ENCODE assay signal across 22 cellular contexts in genomic region chr12:68608191-68608590, GRCh38. TPM values are rescaled to one million over a fixed set of nuclear protein-coding genes. Genes with fewer than 3 reads are reported as not detected.
DNase-seq lines count a peak whose midpoint lies in the region; ATAC-seq and TF ChIP-seq lines count a peak whose summit lies in the region.
"Had no signal": no experiment of that assay in that cellular context is flagged by ENCODE, and none has a peak within 500 bp of the region (broad histone marks: within the 10 kb centered on the region; RNA-seq: fewer than 3 reads in every experiment).

No MANE protein-coding gene starts in this region.

- CTCF ChIA-PET in CD4-positive, alpha-beta memory T cell (lab: Charles Lee; ENCODE audit: partially characterized antibody) = interaction anchor here (1.3 kb wide), 1 partner anchor 70 kb away, joined by 4 read pairs; no protein-coding TSS in a partner anchor

- DNase-seq in CD4-positive, alpha-beta memory T cell = no peak
- DNase-seq in neural crest cell (ENCODE audit: low read depth, low spot score) = no peak
- no peak for DNase-seq in AG08395 (ENCODE audit: low spot score)
- DNase-seq in activated CD8-positive, alpha-beta memory T cell treated with anti-CD3 and anti-CD28 coated beads, Interleukin-2, amount 50 U/mL, for 48 hours = no peak
- DNase-seq: activated CD4-positive, alpha-beta T cell treated with anti-CD3 and anti-CD28 coated beads, Interleukin-2, amount 50 U/mL, for 1 hour; activated naive CD4-positive, alpha-beta T cell; activated T-cell treated with anti-CD3 and anti-CD28 coated beads for 4 hours; EL; foreskin melanocyte; hypothalamus; kidney; NCI-H1436 treated with DMSO at 0.1 percent for 48 hours; OCI-M1; SHP77; T-helper 1 cell; tibial artery had no signal

- TF ChIP-seq CTCF in brain (conservative IDR thresholded peaks at IDR 0.05) = no peak
- no peak for TF ChIP-seq CTCF in neural crest cell (conservative IDR thresholded peaks at IDR 0.05)

- H3K4me3 Mint-ChIP-seq in CD4-positive, alpha-beta memory T cell = peak overlapping the region in 3 of 8 donors; percentile 14 to 63 (median 15)
- H3K4me3 Mint-ChIP-seq in IgD-negative memory B cell = peak overlapping the region in 1 of 4 donors; percentile 77
- H3K4me3 Mint-ChIP-seq in brain = peak overlapping the region in 3 of 5 experiments; percentile 7 to 80 (median 26)
- H3K4me3 Mint-ChIP-seq in neural crest cell = peak overlapping the region; percentile 65
- H3K4me3 Mint-ChIP-seq: stimulated activated effector memory CD8-positive, alpha-beta T cell treated with anti-CD3 and anti-CD28 coated beads, Interleukin-12 subunit alpha, Interleukin-12 subunit beta, amount 100 ng/mL, for 72 hours had no signal

- H3K9me3 ChIP-seq in CD4-positive, alpha-beta memory T cell (ENCODE audit: control insufficient read depth in 1 of 2, low read length in 2 of 2) = no peaks in the 10 kb centered on the region
- H3K9me3 ChIP-seq: ascending aorta, tibial artery had no signal

- no peak overlapping the region for H3K4me3 ChIP-seq in CD4-positive, alpha-beta memory T cell (ENCODE audit: low read length in 2 of 2)
- H3K4me3 ChIP-seq: ascending aorta, lung, tibial artery had no signal

- peaks cover 0 to 25% of the 10 kb centered on the region in 2 donors for H3K36me3 Mint-ChIP-seq in CD4-positive, alpha-beta memory T cell
- H3K36me3 Mint-ChIP-seq in IgD-negative memory B cell = no peaks in the 10 kb centered on the region
- H3K36me3 Mint-ChIP-seq in brain = peaks cover 7% of the 10 kb centered on the region
- H3K36me3 Mint-ChIP-seq in neural crest cell (ENCODE audit: low read depth) = peaks cover 2% of the 10 kb centered on the region

- intact Hi-C loops in CD4-positive, alpha-beta memory T cell (cut with micrococcal nuclease) = no loop called here

- H3K9me3 Mint-ChIP-seq in CD4-positive, alpha-beta memory T cell = no peaks in the 10 kb centered on the region
- H3K9me3 Mint-ChIP-seq in IgD-negative memory B cell = no peaks in the 10 kb centered on the region
- no peaks in the 10 kb centered on the region for H3K9me3 Mint-ChIP-seq in brain
- no peaks in the 10 kb centered on the region for H3K9me3 Mint-ChIP-seq in neural crest cell
- H3K9me3 Mint-ChIP-seq: stimulated activated effector memory CD8-positive, alpha-beta T cell treated with anti-CD3 and anti-CD28 coated beads, Interleukin-12 subunit alpha, Interleukin-12 subunit beta, amount 100 ng/mL, for 72 hours had no signal

- H3K4me1 ChIP-seq in CD4-positive, alpha-beta memory T cell (ENCODE audit: insufficient read depth, low read length) = peaks cover 15% of the 10 kb centered on the region

- no peak for ATAC-seq in GM21447 (IDR thresholded peaks at IDR 0.05; ENCODE audit: unreplicated experiment)
- ATAC-seq: stimulated activated effector memory CD8-positive, alpha-beta T cell treated with anti-CD3 and anti-CD28 coated beads, Interleukin-12 subunit alpha, Interleukin-12 subunit beta, amount 100 ng/mL, for 72 hours had no signal

- H3K27ac ChIP-seq in CD4-positive, alpha-beta memory T cell (ENCODE audit: low read depth, low read length) = no peak overlapping the region

- POLR2A ChIA-PET in CD4-positive, alpha-beta memory T cell (lab: Charles Lee; ENCODE audit: partially characterized antibody) = interaction anchor here (1.2 kb wide), 1 partner anchor 16 kb away, joined by 4 read pairs; no protein-coding TSS in a partner anchor

- H3K27ac Mint-ChIP-seq in CD4-positive, alpha-beta memory T cell = peak overlapping the region in 5 of 7 donors; percentile 4 to 89 (median 63)
- H3K27ac Mint-ChIP-seq in IgD-negative memory B cell = peak overlapping the region in 2 of 3 donors; percentile 5 to 73
- peak overlapping the region in 2 of 5 experiments; percentile 19 to 41 for H3K27ac Mint-ChIP-seq in brain
- no peak overlapping the region for H3K27ac Mint-ChIP-seq in neural crest cell (ENCODE audit: unreplicated experiment)
- H3K27ac Mint-ChIP-seq: stimulated activated effector memory CD8-positive, alpha-beta T cell treated with anti-CD3 and anti-CD28 coated beads, Interleukin-12 subunit alpha, Interleukin-12 subunit beta, amount 100 ng/mL, for 72 hours had no signal

- H3K36me3 ChIP-seq in CD4-positive, alpha-beta memory T cell (ENCODE audit: insufficient read depth, low read length) = no peaks in the 10 kb centered on the region
- H3K36me3 ChIP-seq: ascending aorta, tibial artery had no signal

- H3K4me1 Mint-ChIP-seq in CD4-positive, alpha-beta memory T cell = peaks cover 7 to 26% (median 18%) of the 10 kb centered on the region in 4 donors
- H3K4me1 Mint-ChIP-seq in IgD-negative memory B cell (peaks cover 11 to 23% (median 11%) of the 10 kb centered on the region in 3 donors), brain (peaks cover 27% of the 10 kb centered on the region), neural crest cell (peaks cover 32% of the 10 kb centered on the region)

- no peaks in the 10 kb centered on the region for H3K27me3 Mint-ChIP-seq in CD4-positive, alpha-beta memory T cell
- H3K27me3 Mint-ChIP-seq in IgD-negative memory B cell = no peaks in the 10 kb centered on the region
- H3K27me3 Mint-ChIP-seq in brain = peaks cover 15% of the 10 kb centered on the region
- H3K27me3 Mint-ChIP-seq in neural crest cell (ENCODE audit: low read depth) = no peaks in the 10 kb centered on the region

- H3K27me3 ChIP-seq in CD4-positive, alpha-beta memory T cell (ENCODE audit: insufficient read depth, low read length) = no peaks in the 10 kb centered on the region
- H3K27me3 ChIP-seq: ascending aorta, tibial artery had no signal

RNA-seq across cellular contexts. Expression of gene RAP1B, which starts 2.5 kb away (rescaled TPM):
- total RNA-seq in CD4-positive, alpha-beta memory T cell = 100 to 1,000 TPM; 193 to 195 TPM
- 100 to 1,000 TPM; 433 to 542 TPM for polyA plus RNA-seq in CD4-positive, alpha-beta memory T cell
- polyA plus RNA-seq in IgD-negative memory B cell (297 TPM), brain (ENCODE audit: insufficient read depth, low read depth, low replicate concordance) (124 TPM)
- total RNA-seq in neural crest cell = 83.6 and 90.4 TPM in 2 replicates
